Comparison of ENCODE assay signal across 1 cellular context in the genomic region with DNA sequence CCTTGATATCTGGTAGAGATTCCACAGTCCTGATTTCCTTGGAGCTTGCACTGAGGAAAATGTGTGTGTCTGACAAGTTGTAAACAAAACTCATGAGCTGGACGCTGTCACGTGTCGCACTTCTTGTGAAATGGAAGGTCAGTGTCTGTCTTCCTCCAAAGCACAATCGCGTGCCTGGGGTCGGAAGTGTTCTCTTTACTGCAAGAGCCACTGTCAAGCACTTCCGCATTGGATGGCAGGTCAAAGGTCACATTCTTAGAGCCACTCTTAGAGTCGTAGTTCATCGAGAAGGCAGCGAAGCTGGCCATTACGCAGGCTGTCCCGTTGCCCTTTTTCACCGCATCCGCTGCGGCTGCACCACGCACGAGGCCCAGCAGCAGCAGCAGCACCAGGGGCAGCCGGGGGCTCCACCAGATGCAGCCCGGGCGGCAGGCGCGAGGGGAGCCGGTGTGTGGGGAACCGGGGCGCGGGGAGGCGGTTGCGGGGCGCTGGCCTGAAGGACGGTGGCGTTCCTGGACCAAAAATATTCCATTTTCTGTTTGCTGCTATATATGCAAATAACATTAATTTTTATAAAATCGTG.
TF ChIP-seq lines count a peak whose summit lies in the region.

No MANE protein-coding gene starts in this region.

TF ChIP-seq in WTC11, 78 proteins besides CTCF, POLR2A, EP300 and RAD21 (continued from another document):
- TF ChIP-seq ZNF232 (CRISPR knock-in tag; IDR thresholded peaks at IDR 0.05) (no peak), ZNF138 (CRISPR knock-in tag; conservative IDR thresholded peaks at IDR 0.05) (no peak), ETV6 (CRISPR knock-in tag; IDR thresholded peaks at IDR 0.05) (no peak)
- TF ChIP-seq, protein P1, sequence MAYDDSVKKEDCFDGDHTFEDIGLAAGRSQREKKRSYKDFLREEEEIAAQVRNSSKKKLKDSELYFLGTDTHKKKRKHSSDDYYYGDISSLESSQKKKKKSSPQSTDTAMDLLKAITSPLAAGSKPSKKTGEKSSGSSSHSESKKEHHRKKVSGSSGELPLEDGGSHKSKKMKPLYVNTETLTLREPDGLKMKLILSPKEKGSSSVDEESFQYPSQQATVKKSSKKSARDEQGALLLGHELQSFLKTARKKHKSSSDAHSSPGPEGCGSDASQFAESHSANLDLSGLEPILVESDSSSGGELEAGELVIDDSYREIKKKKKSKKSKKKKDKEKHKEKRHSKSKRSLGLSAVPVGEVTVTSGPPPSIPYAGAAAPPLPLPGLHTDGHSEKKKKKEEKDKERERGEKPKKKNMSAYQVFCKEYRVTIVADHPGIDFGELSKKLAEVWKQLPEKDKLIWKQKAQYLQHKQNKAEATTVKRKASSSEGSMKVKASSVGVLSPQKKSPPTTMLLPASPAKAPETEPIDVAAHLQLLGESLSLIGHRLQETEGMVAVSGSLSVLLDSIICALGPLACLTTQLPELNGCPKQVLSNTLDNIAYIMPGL (CRISPR knock-in tag; IDR thresholded peaks at IDR 0.05) = no peak
